In the genomic region with DNA sequence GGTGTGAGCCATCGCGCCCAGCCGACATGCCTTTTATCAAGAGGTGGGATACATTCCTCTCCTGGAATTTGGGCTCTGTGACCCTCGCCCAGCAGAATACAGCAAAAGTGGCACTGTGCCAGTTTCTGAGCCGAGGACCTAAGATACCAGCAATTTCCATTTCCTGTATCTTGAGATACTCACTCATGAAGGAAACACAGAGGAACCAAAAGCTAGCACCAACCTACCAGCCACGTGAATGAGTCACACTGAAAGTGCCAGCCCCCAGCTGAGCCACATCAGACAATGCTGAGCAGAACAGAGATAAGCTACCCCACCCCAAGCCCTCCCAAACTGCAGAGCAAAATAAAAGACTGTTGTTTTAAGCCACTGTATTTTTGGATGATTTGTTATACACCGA, we compare ENCODE assay signal across 7 cellular contexts. TPM values are rescaled to one million over a fixed set of nuclear protein-coding genes. Genes with fewer than 3 reads are reported as not detected.
DNase-seq lines count a peak whose midpoint lies in the region; ATAC-seq and TF ChIP-seq lines count a peak whose summit lies in the region.

No MANE protein-coding gene starts in this region.

- H3K27me3 Mint-ChIP-seq in activated naive CD8-positive, alpha-beta T cell treated with anti-CD3 and anti-CD28 coated beads, Interleukin-2, amount 50 U/mL, for 24 hours, result no peaks in the 10 kb centered on the region

- H3K4me1 Mint-ChIP-seq in activated naive CD8-positive, alpha-beta T cell treated with anti-CD3 and anti-CD28 coated beads, Interleukin-2, amount 50 U/mL, for 24 hours, result peaks cover 56% of the 10 kb centered on the region

- H3K36me3 ChIP-seq in osteoblast (ENCODE audit: insufficient read depth, low read length), result peaks cover 7% of the 10 kb centered on the region

- ATAC-seq in GM19372 (IDR thresholded peaks at IDR 0.05; ENCODE audit: low read depth, unreplicated experiment) (peak; percentile 94), HG03139 (IDR thresholded peaks at IDR 0.05; ENCODE audit: unreplicated experiment) (peak; percentile 95)
- ATAC-seq in activated naive CD8-positive, alpha-beta T cell treated with anti-CD3 and anti-CD28 coated beads, Interleukin-2, amount 50 U/mL, for 24 hours, result peak; percentile 100

- H4K20me1 ChIP-seq in osteoblast (ENCODE audit: insufficient read depth, low read length), result peaks cover 5% of the 10 kb centered on the region

- no peak overlapping the region for H2AFZ ChIP-seq in osteoblast (ENCODE audit: low read length)

- H3K9me3 ChIP-seq in osteoblast (ENCODE audit: low read depth, low read length), result no peaks in the 10 kb centered on the region

- H3K27ac ChIP-seq in osteoblast (ENCODE audit: low read depth, low read length), result no peak overlapping the region
- no peak overlapping the region for H3K27ac ChIP-seq in coronary artery

- TF ChIP-seq CTCF in osteoblast (IDR thresholded peaks at IDR 0.05; ENCODE audit: extremely low read depth, low read depth, low read length) (no peak), coronary artery (IDR thresholded peaks at IDR 0.05) (no peak)

- H3K4me3 ChIP-seq in osteoblast (ENCODE audit: insufficient read depth, low read length), result no peak overlapping the region
- H3K4me3 ChIP-seq in coronary artery, result no peak overlapping the region

- peak overlapping the region; percentile 1 for H3K27ac Mint-ChIP-seq in activated naive CD8-positive, alpha-beta T cell treated with anti-CD3 and anti-CD28 coated beads, Interleukin-2, amount 50 U/mL, for 24 hours

- H3K27me3 ChIP-seq in osteoblast (ENCODE audit: insufficient read depth, low read length), result no peaks in the 10 kb centered on the region

- H3K4me2 ChIP-seq in osteoblast (ENCODE audit: insufficient read depth, low read length), result no peak overlapping the region

- H3K4me1 ChIP-seq in osteoblast (ENCODE audit: insufficient read depth, low read length), result peaks cover 11% of the 10 kb centered on the region

- H3K9me3 Mint-ChIP-seq in activated naive CD8-positive, alpha-beta T cell treated with anti-CD3 and anti-CD28 coated beads, Interleukin-2, amount 50 U/mL, for 24 hours, result no peaks in the 10 kb centered on the region

- H3K79me2 ChIP-seq in osteoblast (ENCODE audit: insufficient read depth, low read length), result peaks cover 2% of the 10 kb centered on the region

- DNase-seq in T-helper 1 cell (peak; percentile 33 to 93 (median 63)), osteoblast (ENCODE audit: insufficient read length, low spot score, missing footprints) (peak; percentile 68), NCI-H1092 (lab: John Stamatoyannopoulos, UW) (no peak), coronary artery (ENCODE audit: low spot score) (no peak)
- DNase-seq in activated naive CD8-positive, alpha-beta T cell treated with anti-CD3 and anti-CD28 coated beads, Interleukin-2, amount 50 U/mL, for 24 hours, result peak; percentile 72

- H3K4me3 Mint-ChIP-seq in activated naive CD8-positive, alpha-beta T cell treated with anti-CD3 and anti-CD28 coated beads, Interleukin-2, amount 50 U/mL, for 24 hours, result peak overlapping the region; percentile 25

- H3K36me3 Mint-ChIP-seq in activated naive CD8-positive, alpha-beta T cell treated with anti-CD3 and anti-CD28 coated beads, Interleukin-2, amount 50 U/mL, for 24 hours (ENCODE audit: low read depth), result peaks cover 25% of the 10 kb centered on the region

RNA-seq across cellular contexts. Expression of a gene that starts 56.3 kb away (rescaled TPM):
- total RNA-seq in osteoblast, result 32.6 and 39.2 TPM in 2 replicates

Comparison
In these comparisons a context has a peak if more than half of its experiments do, and no peak if none do; other contexts are left out.
1. DNase-seq: peak in T-helper 1 cell (5 of 5), activated naive CD8-positive, alpha-beta T cell treated with anti-CD3 and anti-CD28 coated beads, Interleukin-2, amount 50 U/mL, for 24 hours (single experiment) and osteoblast (single experiment); none in NCI-H1092 (single experiment) and coronary artery (single experiment).
2. Peak in every context shown above with its lines, with median percentiles within 50 percentile points of each other: ATAC-seq.